ENCODE assay signal across 10 cellular contexts in the genomic region with DNA sequence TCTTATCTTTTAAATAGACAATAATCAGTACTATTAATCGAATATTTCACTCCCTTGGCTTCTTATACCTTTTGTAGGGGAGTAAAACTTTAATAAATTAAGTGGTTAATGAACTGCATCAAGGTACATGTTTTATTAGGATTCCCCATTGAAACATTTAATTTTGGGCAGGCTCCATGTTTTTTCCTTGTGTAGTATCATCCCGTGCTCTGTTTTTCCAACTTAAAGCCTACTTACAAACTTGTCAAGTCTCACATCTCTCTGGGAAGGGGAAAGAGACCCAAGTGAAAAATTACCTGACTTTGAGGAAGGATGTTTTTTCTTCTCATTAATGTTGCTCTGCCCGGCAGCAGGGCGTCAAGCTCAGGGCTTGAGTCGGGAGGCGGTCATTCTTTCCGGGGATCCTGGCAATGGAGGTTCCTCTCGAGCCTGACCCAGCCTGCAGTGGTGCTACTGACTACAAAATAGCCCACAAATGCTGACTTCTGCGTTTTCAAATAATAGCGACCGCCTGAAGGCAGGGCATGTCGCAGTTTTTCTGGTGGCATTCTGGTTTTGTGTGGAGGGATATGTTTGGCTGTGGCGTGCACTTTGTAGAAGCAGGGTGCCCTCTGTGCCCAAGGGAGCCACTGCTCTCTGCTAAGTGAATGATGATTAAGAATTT. TPM values are rescaled to one million over a fixed set of nuclear protein-coding genes. Genes with fewer than 3 reads are reported as not detected.
DNase-seq lines count a peak whose midpoint lies in the region; ATAC-seq and TF ChIP-seq lines count a peak whose summit lies in the region.
"Had no signal": no experiment of that assay in that cellular context is flagged by ENCODE, and none has a peak within 500 bp of the region (broad histone marks: within the 10 kb centered on the region; RNA-seq: fewer than 3 reads in every experiment).

No MANE protein-coding gene starts in this region.

- no peak overlapping the region for H3K14ac ChIP-seq in mesenchymal stem cell (ENCODE audit: low read length in 2 of 2)

- CTCF ChIA-PET in MCF 10A (lab: Yijun Ruan, JAX), result interaction anchor here (1.3 kb wide), 1 partner anchor 38 kb away, joined by 6 read pairs; no protein-coding TSS in a partner anchor

- peak overlapping the region; percentile 97 for H3K27ac Mint-ChIP-seq in MCF 10A (ENCODE audit: low read depth, unreplicated experiment)
- H3K27ac Mint-ChIP-seq in type B pancreatic cell, result peak overlapping the region; percentile 94

- no peak overlapping the region for H2AFZ ChIP-seq in mesenchymal stem cell (ENCODE audit: low read depth, low read length)

- H3K36me3 ChIP-seq in heart right ventricle, result no peaks in the 10 kb centered on the region
- peaks cover 0 to 11% of the 10 kb centered on the region in 2 experiments for H3K36me3 ChIP-seq in mesenchymal stem cell (ENCODE audit: control insufficient read depth in 1 of 2, insufficient read depth in 2 of 2, low read depth in 1 of 2, low read length in 2 of 2)
- no peaks in the 10 kb centered on the region for H3K36me3 ChIP-seq in aorta (ENCODE audit: control insufficient read depth in 1 of 2, insufficient read depth in 2 of 2, low read length in 1 of 2)
- H3K36me3 ChIP-seq: BLaER1 treated with 17β-estradiol and CSF1 and Interleukin-3, amounts not matched to agents 10 nM and 100 nM had no signal

- intact Hi-C loops in heart right ventricle (cut with DNase I), result loop anchor here in 6 of 10 donors (5.0 to 10.0 kb wide), 4 partner anchors 77 to 122 kb away; no protein-coding TSS in a partner anchor
- intact Hi-C loops in left cardiac atrium (cut with DNase I), result no loop called here
- intact Hi-C loops in MCF 10A (cut with micrococcal nuclease), result loop anchor here (1.0 to 5.0 kb wide), 5 partner anchors 17 to 232 kb away; a partner anchor contains a TSS
- intact Hi-C loops in aorta (cut with DNase I), result no loop called here

- H4K91ac ChIP-seq in mesenchymal stem cell (ENCODE audit: low read length), result no peak overlapping the region

- H3K4me3 ChIP-seq in heart right ventricle, result peak overlapping the region; percentile 12 to 73 (median 64)
- peak overlapping the region in 1 of 2 experiments; percentile 26 for H3K4me3 ChIP-seq in mesenchymal stem cell (ENCODE audit: insufficient read depth in 1 of 2, low read depth in 1 of 2, low read length in 2 of 2)
- no peak overlapping the region for H3K4me3 ChIP-seq in aorta (ENCODE audit: low read length in 2 of 2)
- H3K4me3 ChIP-seq: BLaER1 treated with 17β-estradiol and CSF1 and Interleukin-3, amounts not matched to agents 10 nM and 100 nM had no signal

- BruUV-seq in MCF 10A (replicated peaks; lab: Mats Ljungman, UMichigan), result no TSS peak

- peaks cover 19% of the 10 kb centered on the region for H3K79me1 ChIP-seq in mesenchymal stem cell (replicated peaks; ENCODE audit: low read length, poor library complexity, severe bottlenecking)

- no peak overlapping the region for H3K4ac ChIP-seq in mesenchymal stem cell (ENCODE audit: low read depth in 1 of 2, low read length in 2 of 2)

- ATAC-seq in heart right ventricle (peak in 2 of 8 donors; percentile 9), left cardiac atrium (no peak), GM19351 (IDR thresholded peaks at IDR 0.05; ENCODE audit: unreplicated experiment) (no peak), aorta (ENCODE audit: low FRiP score) (no peak)

- peak overlapping the region in 1 of 2 experiments; percentile 21 for H2BK12ac ChIP-seq in mesenchymal stem cell (ENCODE audit: low read length in 2 of 2)

- H2BK15ac ChIP-seq in mesenchymal stem cell (ENCODE audit: low read depth, poor library complexity, severe bottlenecking), result no peak overlapping the region

- POLR2A ChIA-PET in MCF 10A (lab: Yijun Ruan, JAX), result interaction anchor here (0.5 to 29.8 kb wide), 25 partner anchors 10 to 154 kb away, joined by 3 to 872 read pairs (median 5); a partner anchor contains a TSS

- H3K9me3 ChIP-seq in heart right ventricle (no peaks in the 10 kb centered on the region), mesenchymal stem cell (ENCODE audit: control insufficient read depth, low read length) (no peaks in the 10 kb centered on the region), aorta (ENCODE audit: control insufficient read depth, low read length) (no peaks in the 10 kb centered on the region)
- H3K9me3 ChIP-seq: BLaER1 treated with 17β-estradiol and CSF1 and Interleukin-3, amounts not matched to agents 10 nM and 100 nM had no signal

- peaks cover 46% of the 10 kb centered on the region for H3K36me3 Mint-ChIP-seq in MCF 10A (ENCODE audit: insufficient read depth, unreplicated experiment)
- H3K36me3 Mint-ChIP-seq in type B pancreatic cell, result peaks cover 25% of the 10 kb centered on the region

- no peak overlapping the region for H2BK5ac ChIP-seq in mesenchymal stem cell (ENCODE audit: low read depth, low read length, poor library complexity, severe bottlenecking)

- TF ChIP-seq CTCF in heart right ventricle (IDR thresholded peaks at IDR 0.05), result peak in 1 of 9 donors; percentile 5
- no peak for TF ChIP-seq CTCF in MCF 10A (IDR thresholded peaks at IDR 0.05; ENCODE audit: unreplicated experiment)
- no peak for TF ChIP-seq CTCF in type B pancreatic cell (conservative IDR thresholded peaks at IDR 0.05)
- no peak for TF ChIP-seq CTCF in GM20000 (IDR thresholded peaks at IDR 0.05; ENCODE audit: extremely low read depth, missing control alignments)

- H2BK120ac ChIP-seq in mesenchymal stem cell (ENCODE audit: low read depth, low read length), result no peak overlapping the region

- peak overlapping the region; percentile 73 for H3K4me2 ChIP-seq in mesenchymal stem cell (ENCODE audit: low read length, poor library complexity, severe bottlenecking)

- H3K27me3 ChIP-seq in heart right ventricle, result peaks cover 0 to 100% (median 62%) of the 10 kb centered on the region in 7 donors
- H3K27me3 ChIP-seq in mesenchymal stem cell (ENCODE audit: control insufficient read depth in 1 of 2, insufficient read depth in 1 of 2, low read length in 2 of 2), result peaks cover 0 to 46% of the 10 kb centered on the region in 2 experiments
- H3K27me3 ChIP-seq in aorta (ENCODE audit: control insufficient read depth in 1 of 2, insufficient read depth in 2 of 2, low read length in 1 of 2), result no peaks in the 10 kb centered on the region

- no peak overlapping the region for H4K8ac ChIP-seq in mesenchymal stem cell (ENCODE audit: low read length)

- no peaks in the 10 kb centered on the region for H3K9me3 Mint-ChIP-seq in MCF 10A (ENCODE audit: unreplicated experiment)
- no peaks in the 10 kb centered on the region for H3K9me3 Mint-ChIP-seq in type B pancreatic cell

- H3K4me1 Mint-ChIP-seq in MCF 10A (ENCODE audit: insufficient read depth, unreplicated experiment) (peaks cover 33% of the 10 kb centered on the region), type B pancreatic cell (ENCODE audit: unreplicated experiment) (peaks cover 33% of the 10 kb centered on the region)

- H3K9ac ChIP-seq in mesenchymal stem cell (ENCODE audit: low read length), result no peak overlapping the region
- H3K9ac ChIP-seq: BLaER1 treated with 17β-estradiol and CSF1 and Interleukin-3, amounts not matched to agents 10 nM and 100 nM had no signal

- H3K4me3 Mint-ChIP-seq in MCF 10A (ENCODE audit: unreplicated experiment) (peak overlapping the region; percentile 98), type B pancreatic cell (peak overlapping the region; percentile 92)

- peaks cover 0 to 36% (median 8%) of the 10 kb centered on the region in 9 donors for H3K4me1 ChIP-seq in heart right ventricle
- H3K4me1 ChIP-seq in mesenchymal stem cell (ENCODE audit: control insufficient read depth, insufficient read depth, low read depth, low read length), result peaks cover 8% of the 10 kb centered on the region
- H3K4me1 ChIP-seq in aorta (ENCODE audit: control insufficient read depth in 1 of 2, insufficient read depth in 2 of 2, low read length in 2 of 2), result no peaks in the 10 kb centered on the region

- 28 to 38% methylated on average over 13 of the region's 13 CpGs for WGBS in heart right ventricle, 2 donors
- WGBS in mesenchymal stem cell, result 16% methylated on average over 11 of the region's 13 CpGs
- 66 to 78% methylated on average over 13 of the region's 13 CpGs for WGBS in aorta, 2 donors

- no peak overlapping the region for H2AK5ac ChIP-seq in mesenchymal stem cell (ENCODE audit: low read length, severe bottlenecking)

- DNase-seq in heart right ventricle (peak in 1 of 2 donors; percentile 4), left cardiac atrium (no peak), MCF 10A (ENCODE audit: unreplicated experiment) (peak; percentile 45), mesenchymal stem cell (peak; percentile 32), type B pancreatic cell (ENCODE audit: extremely low spot score, unreplicated experiment) (no peak), aorta (no peak), GM20000 (ENCODE audit: low spot score) (no peak)
- DNase-seq: posterior cingulate gyrus had no signal

- peak overlapping the region in 1 of 2 experiments; percentile 64 for H3K23ac ChIP-seq in mesenchymal stem cell (ENCODE audit: low read length in 2 of 2)

- no peak overlapping the region for H3K18ac ChIP-seq in mesenchymal stem cell (ENCODE audit: low read depth in 1 of 2, low read length in 2 of 2)

- peak overlapping the region; percentile 46 to 93 (median 90) for H3K27ac ChIP-seq in heart right ventricle
- H3K27ac ChIP-seq in mesenchymal stem cell (ENCODE audit: low read length, poor library complexity, severe bottlenecking), result peak overlapping the region; percentile 27
- H3K27ac ChIP-seq in aorta (ENCODE audit: low read depth in 1 of 2, low read length in 2 of 2), result no peak overlapping the region
- H3K27ac ChIP-seq: BLaER1 treated with 17β-estradiol and CSF1 and Interleukin-3, amounts not matched to agents 10 nM and 100 nM had no signal

- no peaks in the 10 kb centered on the region for H3K27me3 Mint-ChIP-seq in MCF 10A (ENCODE audit: insufficient read depth, unreplicated experiment)
- H3K27me3 Mint-ChIP-seq in type B pancreatic cell, result peaks cover 4% of the 10 kb centered on the region

RNA-seq across cellular contexts. Expression of a gene that starts 2.4 kb away (rescaled TPM):
- total RNA-seq in heart right ventricle (100 to 1,000 TPM; 273 to 471 (median 379) TPM), left cardiac atrium (100 to 1,000 TPM; 179 to 198 TPM), MCF 10A (2022) (163 and 227 TPM in 2 replicates), type B pancreatic cell (ENCODE audit: low replicate concordance) (210 and 517 TPM in 2 replicates), aorta (1 to 10 TPM; 4.1 to 6.3 TPM)
- polyA plus RNA-seq in heart right ventricle (10 to 100 TPM; 56.5 to 79.1 TPM), aorta (10 to 100 TPM in 1 of 2 donors, under 1 TPM in 1; 0.41 to 22.8 TPM)
- polyA plus RNA-seq in mesenchymal stem cell (2013, experiment 1 of 2), result 8.5 TPM
- polyA plus RNA-seq in mesenchymal stem cell (2013, experiment 2 of 2), result 7.8 TPM

RNA-seq across cellular contexts. Expression of a gene that starts 46.1 kb away (rescaled TPM):
- total RNA-seq in heart right ventricle (10 to 100 TPM in 9 of 10 donors, 1 to 10 TPM in 1; 9.1 to 21.1 (median 13.1) TPM), left cardiac atrium (10 to 100 TPM; 10.3 to 12.6 TPM), MCF 10A (2022) (10.2 and 11.2 TPM in 2 replicates), type B pancreatic cell (ENCODE audit: low replicate concordance) (12.4 and 21.5 TPM in 2 replicates), aorta (10 to 100 TPM in 1 of 2 donors, 1 to 10 TPM in 1; 8.0 to 15.2 TPM)
- polyA plus RNA-seq in heart right ventricle (10 to 100 TPM; 10.4 to 16.2 TPM), aorta (1 to 10 TPM; 7.0 to 8.7 TPM)
- polyA plus RNA-seq in mesenchymal stem cell (2013, experiment 1 of 2), result 9.5 TPM
- polyA plus RNA-seq in mesenchymal stem cell (2013, experiment 2 of 2), result 10.3 TPM

Comparison
In these comparisons a context has a peak if more than half of its experiments do, and no peak if none do; other contexts are left out.
1. intact Hi-C loops: an anchor here in heart right ventricle (5.0 to 10.0 kb wide) and MCF 10A (1.0 to 5.0 kb wide); none called in left cardiac atrium and aorta.
2. DNase-seq: peak in MCF 10A (single experiment) and mesenchymal stem cell (single experiment); none in left cardiac atrium (single experiment), type B pancreatic cell (single experiment), aorta (0 of 2) and GM20000 (single experiment).
3. H3K27ac ChIP-seq: peak in heart right ventricle (10 of 10) and mesenchymal stem cell (single experiment); none in aorta (0 of 2).
4. H3K4me3 ChIP-seq: peak in heart right ventricle (10 of 10); none in aorta (0 of 2).
5. RNA of a gene that starts 2.4 kb away (total RNA-seq): 273 to 471 TPM in heart right ventricle, 163 to 227 TPM in MCF 10A, 210 to 517 TPM in type B pancreatic cell and 179 to 198 TPM in left cardiac atrium; 4.1 to 6.3 TPM in aorta; every median in the first group is over 10 times any median in the second.